In genomic region chr17:80663783-80664206, GRCh38 we compare ENCODE assay signal across 10 cellular contexts.
DNase-seq lines count a peak whose midpoint lies in the region; ATAC-seq lines count a peak whose summit lies in the region.
"Had no signal": no experiment of that assay in that cellular context is flagged by ENCODE, and none has a peak within 500 bp of the region (broad histone marks: within the 10 kb centered on the region; RNA-seq: fewer than 3 reads in every experiment).

No MANE protein-coding gene starts in this region.

- no peaks in the 10 kb centered on the region for H3K9me3 ChIP-seq in Karpas-422 (ENCODE audit: low read length)

- H3K4me1 ChIP-seq in Karpas-422 (ENCODE audit: low read length) = peaks cover 40% of the 10 kb centered on the region

- H3K4me2 ChIP-seq in Karpas-422 (ENCODE audit: low read depth, low read length, poor library complexity, severe bottlenecking) = peak overlapping the region; percentile 54

- intact Hi-C loops in left ventricle myocardium superior (cut with micrococcal nuclease) = no loop called here

- H3K36me3 ChIP-seq in Karpas-422 (ENCODE audit: insufficient read depth, low read length) = no peaks in the 10 kb centered on the region

- no peaks in the 10 kb centered on the region for H4K20me1 ChIP-seq in Karpas-422 (ENCODE audit: insufficient read depth, low read depth, low read length)

- DNase-seq in Karpas-422 = no peak
- DNase-seq in activated T-cell treated with anti-CD3 and anti-CD28 coated beads for 48 hours (ENCODE audit: low read depth) = peak; percentile 41
- no peak for DNase-seq in left ventricle myocardium superior
- DNase-seq in stimulated activated CD4-positive, alpha-beta T cell treated with anti-CD3 and anti-CD28 coated beads, TNF-alpha, amount 100 ng/mL, for 24 hours (ENCODE audit: low read depth in 3 of 3) = peak; percentile 11 to 42 (median 23)
- DNase-seq in NCI-H1436 (lab: John Stamatoyannopoulos, UW) = no peak
- DNase-seq in COR-L47 (lab: John Stamatoyannopoulos, UW) = no peak
- no peak for DNase-seq in COLO829 (ENCODE audit: low spot score)
- DNase-seq: NCI-H524 treated with DMSO at 0.1 percent for 48 hours had no signal

- ATAC-seq in left ventricle myocardium superior (peak; percentile 61), GM18867 (IDR thresholded peaks at IDR 0.05; ENCODE audit: unreplicated experiment) (no peak)
- ATAC-seq: GM12878 had no signal

- H3K27me3 ChIP-seq in Karpas-422 (ENCODE audit: low read length) = no peaks in the 10 kb centered on the region

- H3K9me2 ChIP-seq in Karpas-422 (replicated peaks; ENCODE audit: insufficient read depth, low read length) = no peaks in the 10 kb centered on the region

- H2AFZ ChIP-seq in Karpas-422 (ENCODE audit: low read length) = no peak overlapping the region

- H3K9ac ChIP-seq in Karpas-422 (ENCODE audit: low read length) = peak overlapping the region; percentile 50; the same call in 1 of the 2 replicates

- H3K27ac ChIP-seq in Karpas-422 (ENCODE audit: low read length) = peak overlapping the region; percentile 65

- no peak overlapping the region for H3K4me3 ChIP-seq in Karpas-422 (ENCODE audit: low read length)
- H3K4me3 ChIP-seq: GM12878 had no signal

- H3K79me2 ChIP-seq in Karpas-422 (ENCODE audit: low read length) = peaks cover 94% of the 10 kb centered on the region

Comparison
In these comparisons a context has a peak if more than half of its experiments do, and no peak if none do; other contexts are left out.
1. DNase-seq: peak in activated T-cell treated with anti-CD3 and anti-CD28 coated beads for 48 hours (single experiment) and stimulated activated CD4-positive, alpha-beta T cell treated with anti-CD3 and anti-CD28 coated beads, TNF-alpha, amount 100 ng/mL, for 24 hours (3 of 3); none in Karpas-422 (single experiment), left ventricle myocardium superior (single experiment), NCI-H1436 (single experiment), COR-L47 (single experiment) and COLO829 (single experiment).